In genomic region chr19:48872884-48873475, GRCh38 we compare ENCODE assay signal across 8 cellular contexts. TPM values are rescaled to one million over a fixed set of nuclear protein-coding genes. Genes with fewer than 3 reads are reported as not detected.
DNase-seq lines count a peak whose midpoint lies in the region; ATAC-seq, FAIRE-seq and TF ChIP-seq lines count a peak whose summit lies in the region.

No MANE protein-coding gene starts in this region.

- no peaks in the 10 kb centered on the region for H3K27me3 ChIP-seq in PC-9 (ENCODE audit: insufficient read depth, low read depth)
- no peaks in the 10 kb centered on the region for H3K27me3 ChIP-seq in esophagus muscularis mucosa

- H3K36me3 ChIP-seq in PC-9 (ENCODE audit: low read depth), result peaks cover 27% of the 10 kb centered on the region
- peaks cover 8 to 50% (median 42%) of the 10 kb centered on the region in 4 donors for H3K36me3 ChIP-seq in esophagus muscularis mucosa

- peak overlapping the region; percentile 99 for H3K4me3 Mint-ChIP-seq in stimulated activated naive B cell treated with anti-CD40 and anti-IgM and Interleukin-4, amounts not matched to agents 10 μg/mL and 1 μg/mL and 100 μg/mL, for 72 hours

- BruUV-seq in PC-9 (replicated peaks; lab: Mats Ljungman, UMichigan), result no TSS peak

- no peak for TF ChIP-seq POLR2A in esophagus muscularis mucosa (IDR thresholded peaks at IDR 0.05; ENCODE audit: low read depth)

- POLR2A ChIA-PET in PC-9 (lab: Charles Lee; ENCODE audit: unreplicated experiment), result interaction anchor here (1.1 kb wide), 1 partner anchor 121 kb away, joined by 6 read pairs; no protein-coding TSS in a partner anchor

- TF ChIP-seq EP300 in esophagus muscularis mucosa (IDR thresholded peaks at IDR 0.05), result no peak

- no peaks in the 10 kb centered on the region for H3K9me3 Mint-ChIP-seq in stimulated activated naive B cell treated with anti-CD40 and anti-IgM and Interleukin-4, amounts not matched to agents 10 μg/mL and 1 μg/mL and 100 μg/mL, for 72 hours

- H3K27ac Mint-ChIP-seq in stimulated activated naive B cell treated with anti-CD40 and anti-IgM and Interleukin-4, amounts not matched to agents 10 μg/mL and 1 μg/mL and 100 μg/mL, for 72 hours, result peak overlapping the region; percentile 100

- H3K36me3 Mint-ChIP-seq in stimulated activated naive B cell treated with anti-CD40 and anti-IgM and Interleukin-4, amounts not matched to agents 10 μg/mL and 1 μg/mL and 100 μg/mL, for 72 hours, result peaks cover 48 to 55% of the 10 kb centered on the region in 2 donors

- DNase-seq in Daoy (ENCODE audit: low read depth) (peak; percentile 95), HTR-8/SVneo (ENCODE audit: insufficient read length, low spot score) (peak; percentile 91), PC-9 (peak; percentile 85 to 92), esophagus muscularis mucosa (ENCODE audit: extremely low spot score) (peak; percentile 96), myocyte (ENCODE audit: low read depth) (peak; percentile 96), NCI-H524 (lab: John Stamatoyannopoulos, UW) (no peak)
- DNase-seq in activated T-cell treated with anti-CD3 and anti-CD28 coated beads, Interleukin-2, amount 50 U/mL, for 48 hours, result peak; percentile 84 to 85
- DNase-seq in stimulated activated naive B cell treated with anti-CD40 and anti-IgM and Interleukin-4, amounts not matched to agents 10 μg/mL and 1 μg/mL and 100 μg/mL, for 72 hours, result peak; percentile 69

- intact Hi-C loops in PC-9 (cut with micrococcal nuclease; ENCODE audit: unreplicated experiment), result loop anchor here (2.0 to 5.0 kb wide), 3 partner anchors 36 to 769 kb away; partner anchors contain the start of genes BCAT2, HSD17B14, RRAS and SCAF1
- intact Hi-C loops in esophagus muscularis mucosa (cut with DNase I), result loop anchor here (5.0 kb wide), 1 partner anchor 94 kb away; the partner anchor contains the start of gene FTL

- peak overlapping the region; percentile 97 for H3K27ac ChIP-seq in PC-9
- peak overlapping the region; percentile 94 to 100 (median 98) for H3K27ac ChIP-seq in esophagus muscularis mucosa (replicated peaks in 1 of 4)

- H3K9me2 ChIP-seq in PC-9 (ENCODE audit: insufficient read depth), result no peaks in the 10 kb centered on the region

- peaks cover 44% of the 10 kb centered on the region for H3K79me2 ChIP-seq in PC-9 (ENCODE audit: low read depth)

- H3F3A ChIP-seq in PC-9 (ENCODE audit: insufficient read depth, low read depth), result peaks cover 44% of the 10 kb centered on the region

- H3K9me3 ChIP-seq in PC-9 (ENCODE audit: insufficient read depth, low read depth), result no peaks in the 10 kb centered on the region
- H3K9me3 ChIP-seq in esophagus muscularis mucosa, result no peaks in the 10 kb centered on the region

- ATAC-seq in stimulated activated naive B cell treated with anti-CD40 and anti-IgM and Interleukin-4, amounts not matched to agents 10 μg/mL and 1 μg/mL and 100 μg/mL, for 72 hours (replicated peaks), result peak; percentile 55 to 56

- no peak overlapping the region for H2AFZ ChIP-seq in PC-9

- FAIRE-seq in HTR-8/SVneo (lab: Jason Lieb, UNC), result no peak

- H3K4me1 ChIP-seq in PC-9 (replicated peaks; ENCODE audit: insufficient read depth), result peaks cover 22% of the 10 kb centered on the region
- peaks cover 41 to 66% (median 62%) of the 10 kb centered on the region in 4 donors for H3K4me1 ChIP-seq in esophagus muscularis mucosa

- peak overlapping the region; percentile 93 for H3K4me3 ChIP-seq in PC-9
- H3K4me3 ChIP-seq in esophagus muscularis mucosa, result peak overlapping the region; percentile 64 to 95 (median 80)

- H4K20me1 ChIP-seq in PC-9 (ENCODE audit: insufficient read depth), result peaks cover 40% of the 10 kb centered on the region

- WGBS in esophagus muscularis mucosa, result 0% methylated on average over 14 of the region's 14 CpGs

- no peak for TF ChIP-seq CTCF in PC-9 (conservative IDR thresholded peaks at IDR 0.05)
- no peak for TF ChIP-seq CTCF in esophagus muscularis mucosa (IDR thresholded peaks at IDR 0.05)

- CTCF ChIA-PET in PC-9 (lab: Charles Lee), result interaction anchor here (0.5 kb wide), 1 partner anchor 332 kb away, joined by 5 read pairs; no protein-coding TSS in a partner anchor

- H3K4me1 Mint-ChIP-seq in stimulated activated naive B cell treated with anti-CD40 and anti-IgM and Interleukin-4, amounts not matched to agents 10 μg/mL and 1 μg/mL and 100 μg/mL, for 72 hours, result peaks cover 34 to 53% of the 10 kb centered on the region in 2 donors

- no peaks in the 10 kb centered on the region for H3K27me3 Mint-ChIP-seq in stimulated activated naive B cell treated with anti-CD40 and anti-IgM and Interleukin-4, amounts not matched to agents 10 μg/mL and 1 μg/mL and 100 μg/mL, for 72 hours

- peak overlapping the region; percentile 100 for H3K4me2 ChIP-seq in PC-9

RNA-seq across cellular contexts. Expression of gene PPP1R15A, which starts 0.8 kb away (rescaled TPM):
- 50.7 and 56.2 TPM in 2 replicates for total RNA-seq in Daoy (2014; rRNA removed; shearing (Covaris generic))
- 49.5 and 53.6 TPM in 2 replicates for total RNA-seq in PC-9 (2021)
- 10 to 100 TPM; 40.3 to 98.7 (median 64.4) TPM for total RNA-seq in esophagus muscularis mucosa
- 62.2 and 81.7 TPM in 2 replicates for total RNA-seq in myocyte
- 62.0 TPM for polyA plus RNA-seq in myocyte (2012)

RNA-seq across cellular contexts. Expression of gene PLEKHA4, which starts 4.6 kb away (rescaled TPM):
- total RNA-seq in Daoy (2014; rRNA removed; shearing (Covaris generic)), result 2.1 and 4.5 TPM in 2 replicates
- total RNA-seq in PC-9 (2021) (0.79 and 1.8 TPM in 2 replicates), esophagus muscularis mucosa (10 to 100 TPM; 11.4 to 27.4 (median 18.9) TPM), myocyte (25.5 and 29.5 TPM in 2 replicates)
- polyA plus RNA-seq in myocyte (2012), result 57.4 TPM

RNA-seq across cellular contexts. Expression of gene TULP2, which starts 25.6 kb away (rescaled TPM):
- not detected in 2 replicates for total RNA-seq in Daoy (2014; rRNA removed; shearing (Covaris generic))
- total RNA-seq in PC-9 (2021) (not detected in 2 replicates), esophagus muscularis mucosa (1 to 10 TPM in 1 of 4 donors, under 1 TPM in 3; 0.75 to 1.3 (median 0.83) TPM), myocyte (not detected in 2 replicates)
- not detected for polyA plus RNA-seq in myocyte (2012)

RNA-seq across cellular contexts. Expression of gene NUCB1, which starts 27.1 kb away (rescaled TPM):
- 105 and 106 TPM in 2 replicates for total RNA-seq in Daoy (2014; rRNA removed; shearing (Covaris generic))
- total RNA-seq in PC-9 (2021), result 185 and 216 TPM in 2 replicates
- total RNA-seq in esophagus muscularis mucosa, result 100 to 1,000 TPM; 179 to 356 (median 284) TPM
- total RNA-seq in myocyte, result 178 and 199 TPM in 2 replicates
- polyA plus RNA-seq in myocyte (2012), result 240 TPM

RNA-seq across cellular contexts. Expression of gene HSD17B14, which starts 36.7 kb away (rescaled TPM):
- 0.69 TPM in 1 of 2 replicates, not detected in the other for total RNA-seq in Daoy (2014; rRNA removed; shearing (Covaris generic))
- 20.7 and 33.6 TPM in 2 replicates for total RNA-seq in PC-9 (2021)
- total RNA-seq in esophagus muscularis mucosa, result 1 to 10 TPM; 7.1 to 8.9 (median 7.8) TPM
- total RNA-seq in myocyte, result 0.59 TPM in 1 of 2 replicates, not detected in the other
- 5.5 TPM for polyA plus RNA-seq in myocyte (2012)

Comparison
In these comparisons a context has a peak if more than half of its experiments do, and no peak if none do; other contexts are left out.
1. DNase-seq: peak in Daoy (single experiment), HTR-8/SVneo (single experiment), PC-9 (2 of 2), activated T-cell treated with anti-CD3 and anti-CD28 coated beads, Interleukin-2, amount 50 U/mL, for 48 hours (2 of 2), esophagus muscularis mucosa (single experiment), myocyte (single experiment) and stimulated activated naive B cell treated with anti-CD40 and anti-IgM and Interleukin-4, amounts not matched to agents 10 μg/mL and 1 μg/mL and 100 μg/mL, for 72 hours (single experiment); none in NCI-H524 (0 of 2).